ENCODE assay signal across 30 cellular contexts in the genomic region with DNA sequence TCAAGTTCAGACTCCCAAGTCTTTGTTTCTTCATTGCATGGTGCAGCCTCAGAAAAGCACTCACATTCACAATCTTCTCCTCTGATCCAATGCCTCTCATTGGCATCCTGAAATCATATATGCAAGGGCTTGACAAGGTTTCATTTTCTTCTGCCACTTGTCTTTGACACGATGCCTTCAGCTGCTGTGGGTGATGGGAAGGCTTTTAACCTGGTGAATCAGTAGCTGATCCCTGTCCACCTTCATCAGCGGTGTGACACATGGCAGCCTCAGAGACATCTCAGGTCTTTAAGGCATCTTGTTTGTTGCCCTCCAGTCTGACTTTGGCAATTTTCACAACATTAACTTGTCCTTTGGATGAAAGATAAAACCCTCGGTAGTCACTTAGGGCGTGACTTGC.
"Had no signal": no experiment of that assay in that cellular context is flagged by ENCODE, and none has a peak within 500 bp of the region (broad histone marks: within the 10 kb centered on the region; RNA-seq: fewer than 3 reads in every experiment).

No MANE protein-coding gene starts in this region.

- H2AFZ ChIP-seq: PC-9 had no signal

- ATAC-seq: Panc1, Right ventricle myocardium inferior, SK-N-SH treated with all-trans-retinoic acid at 6 μM for 48 hours had no signal

- DNase-seq: Karpas-422, KBM-7, MM.1S, MV-4-11, NCI-H1092, NCI-H1105, NCI-H1417 treated with DMSO at 0.1 percent for 48 hours, NCI-H1436 treated with DMSO at 0.1 percent for 48 hours, NCI-H1694 treated with DMSO at 0.1 percent for 48 hours, NCI-H187 treated with DMSO at 0.1 percent for 48 hours, NCI-H2029, NCI-H2081, NCI-H226, NCI-H446 treated with DMSO at 0.1 percent for 48 hours, NCI-H510A, NCI-H524, NCI-H526, NCI-H69, NCI-H748 treated with DMSO at 0.1 percent for 48 hours, NCI-H82, PC-9, SHP77, SIG-M5, SJCRH30 had no signal

- H3K4me1 ChIP-seq: SJCRH30 had no signal

- H3K27ac ChIP-seq: KMS-11, PC-9, RWPE1, SJCRH30, SK-N-MC had no signal

- H3K27me3 ChIP-seq: SJCRH30 had no signal

- H3K9ac ChIP-seq: KMS-11 had no signal

- H3K4me2 ChIP-seq: KMS-11, PC-9 had no signal

- H3K4me3 ChIP-seq: PC-9, SJCRH30, SK-N-MC had no signal

- H3K36me3 ChIP-seq: SJCRH30 had no signal

- H3K9me3 ChIP-seq: SJCRH30 had no signal
